1 cellular context compared by ENCODE assay signal in genomic region chr15:33086500-33087141, GRCh38.
TF ChIP-seq lines count a peak whose summit lies in the region.

No MANE protein-coding gene starts in this region.

TF ChIP-seq in H1, 55 proteins besides CTCF, POLR2A, EP300 and RAD21 (continued from another document):
- TF ChIP-seq USF2 (IDR thresholded peaks at IDR 0.05; ENCODE audit: low read length), result no peak
- TF ChIP-seq BACH1 (IDR thresholded peaks at IDR 0.05; ENCODE audit: low read length), result no peak
- no peak for TF ChIP-seq SIRT6 (IDR thresholded peaks at IDR 0.05; ENCODE audit: low read length)
- TF ChIP-seq RBBP5 (IDR thresholded peaks at IDR 0.05; ENCODE audit: borderline replicate concordance, low read depth, low read length), result no peak
- no peak for TF ChIP-seq NRF1 (IDR thresholded peaks at IDR 0.05; ENCODE audit: low read depth, low read length)
- TF ChIP-seq EGR1 (IDR thresholded peaks at IDR 0.05; ENCODE audit: borderline replicate concordance, low read depth, low read length), result no peak
